Comparison of ENCODE assay signal across 18 cellular contexts in the genomic region with DNA sequence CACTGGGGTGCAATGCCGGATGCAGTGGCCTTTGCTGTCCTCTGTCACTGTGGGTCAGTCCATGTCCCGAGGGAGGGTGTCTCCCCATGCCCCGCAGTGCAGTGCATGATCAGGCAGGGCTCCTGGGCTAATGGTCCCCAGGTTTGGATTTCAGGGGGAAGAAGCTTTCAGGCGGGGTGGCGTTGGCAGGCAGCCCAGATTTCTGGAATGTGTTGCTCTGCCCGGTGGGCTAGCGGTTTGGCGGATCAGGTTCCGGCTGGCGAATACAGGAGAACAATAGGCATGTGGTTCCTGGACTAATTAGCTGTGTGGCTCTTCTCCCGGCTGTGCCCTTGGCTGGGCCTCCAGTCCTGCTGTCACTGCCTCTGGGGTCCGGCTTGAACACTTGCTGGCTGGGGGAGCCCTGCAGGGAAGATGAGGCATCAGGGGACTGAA.
A peak's percentile ranks its signal among the peaks of the same experiment; 100 is the strongest.
DNase-seq lines count a peak whose midpoint lies in the region; ATAC-seq and TF ChIP-seq lines count a peak whose summit lies in the region.
"Had no signal": no experiment of that assay in that cellular context is flagged by ENCODE, and none has a peak within 500 bp of the region (broad histone marks: within the 10 kb centered on the region; RNA-seq: fewer than 3 reads in every experiment).

No MANE protein-coding gene starts in this region.

- no peak overlapping the region for H2AFZ ChIP-seq in neuronal stem cell (ENCODE audit: low read length)
- H2AFZ ChIP-seq: parathyroid adenoma had no signal

- H3K9ac ChIP-seq in neuronal stem cell (ENCODE audit: low read depth, low read length, poor library complexity): no peak overlapping the region
- H3K9ac ChIP-seq: parathyroid adenoma had no signal

- no peak overlapping the region for H3K4me3 Mint-ChIP-seq in activated CD8-positive, alpha-beta memory T cell treated with anti-CD3 and anti-CD28 coated beads, Interleukin-2, amount 10 ng/mL, durations not matched to agents 7 days and 5 days
- H3K4me3 Mint-ChIP-seq: activated CD4-positive, alpha-beta T cell treated with anti-CD3 and anti-CD28 coated beads for 36 hours; activated naive CD4-positive, alpha-beta T cell treated with anti-CD3 and anti-CD28 coated beads, Interleukin-2, amount 50 U/mL, for 24 hours; CD4-positive, alpha-beta T cell had no signal

- WGBS in body of pancreas, 2 donors: 49% methylated on average over 7 to 12 of the region's 12 CpGs
- WGBS in neuronal stem cell (ENCODE audit: extremely low coverage in 2 of 2, insufficient read length in 2 of 2, insufficient replicate concordance in 1 of 2), 2 donors: no CpG with 5 or more reads among the region's 12 CpGs
- WGBS in lower leg skin, 2 donors: 43 to 49% methylated on average over 12 of the region's 12 CpGs

- CTCF ChIA-PET in activated CD8-positive, alpha-beta memory T cell treated with anti-CD3 and anti-CD28 coated beads, Interleukin-2, amount 10 ng/mL, durations not matched to agents 7 days and 5 days (lab: Charles Lee): no interaction called here

- H3K27ac ChIP-seq in body of pancreas (no peak overlapping the region), neuronal stem cell (replicated peaks; ENCODE audit: low read length) (no peak overlapping the region)
- H3K27ac ChIP-seq: HL-60, parathyroid adenoma, upper lobe of left lung had no signal

- H4K91ac ChIP-seq in neuronal stem cell (ENCODE audit: low read depth, low read length, poor library complexity): peak overlapping the region; percentile 17

- no peak overlapping the region for H3K27ac Mint-ChIP-seq in activated CD8-positive, alpha-beta memory T cell treated with anti-CD3 and anti-CD28 coated beads, Interleukin-2, amount 10 ng/mL, durations not matched to agents 7 days and 5 days
- H3K27ac Mint-ChIP-seq: activated CD4-positive, alpha-beta T cell treated with anti-CD3 and anti-CD28 coated beads for 36 hours; activated naive CD4-positive, alpha-beta T cell treated with anti-CD3 and anti-CD28 coated beads, Interleukin-2, amount 50 U/mL, for 24 hours; CD4-positive, alpha-beta T cell had no signal

- H3K27me3 ChIP-seq in body of pancreas (no peaks in the 10 kb centered on the region), neuronal stem cell (ENCODE audit: control insufficient read depth in 3 of 3, insufficient read depth in 3 of 3, low read depth in 1 of 3, low read length in 3 of 3) (no peaks in the 10 kb centered on the region)
- H3K27me3 ChIP-seq: upper lobe of left lung had no signal

- intact Hi-C loops in body of pancreas (cut with DNase I) (no loop called here), lower leg skin (cut with DNase I; ENCODE audit: low total_unique reads) (no loop called here)

- no peak overlapping the region for H3K14ac ChIP-seq in neuronal stem cell (ENCODE audit: low read length)

- TF ChIP-seq CTCF in body of pancreas (IDR thresholded peaks at IDR 0.05) (no peak), lower leg skin (IDR thresholded peaks at IDR 0.05) (no peak)

- H3K27me3 Mint-ChIP-seq in activated CD8-positive, alpha-beta memory T cell treated with anti-CD3 and anti-CD28 coated beads, Interleukin-2, amount 10 ng/mL, durations not matched to agents 7 days and 5 days: peaks cover 4% of the 10 kb centered on the region

- H3K4me3 ChIP-seq in body of pancreas (no peak overlapping the region), neuronal stem cell (ENCODE audit: low read length in 2 of 2) (peak overlapping the region in 1 of 2 donors; percentile 53), lower leg skin (ENCODE audit: low read depth, poor library complexity, severe bottlenecking) (no peak overlapping the region)
- H3K4me3 ChIP-seq: smooth muscle cell, upper lobe of left lung had no signal

- no peaks in the 10 kb centered on the region for H3K4me1 ChIP-seq in body of pancreas
- H3K4me1 ChIP-seq in neuronal stem cell (ENCODE audit: control insufficient read depth in 2 of 2, insufficient read depth in 1 of 2, low read depth in 1 of 2, low read length in 2 of 2): peaks cover 0 to 4% of the 10 kb centered on the region in 2 donors
- H3K4me1 ChIP-seq: parathyroid adenoma, upper lobe of left lung had no signal

- H3K9me3 ChIP-seq in body of pancreas (no peaks in the 10 kb centered on the region), neuronal stem cell (replicated peaks in 1 of 2; ENCODE audit: control insufficient read depth in 2 of 2, insufficient read depth in 1 of 2, low read depth in 1 of 2, low read length in 2 of 2) (no peaks in the 10 kb centered on the region)
- H3K9me3 ChIP-seq: upper lobe of left lung had no signal

- peak; percentile 30 for ATAC-seq in body of pancreas
- ATAC-seq in GM18868 (IDR thresholded peaks at IDR 0.05; ENCODE audit: unreplicated experiment): no peak
- ATAC-seq in activated CD8-positive, alpha-beta memory T cell treated with anti-CD3 and anti-CD28 coated beads, Interleukin-2, amount 10 ng/mL, durations not matched to agents 7 days and 5 days: no peak
- ATAC-seq: activated CD4-positive, alpha-beta T cell treated with anti-CD3 and anti-CD28 coated beads for 36 hours; left cardiac atrium had no signal

- peak overlapping the region; percentile 77 for H3K18ac ChIP-seq in neuronal stem cell (ENCODE audit: low read length)

- peak overlapping the region; percentile 36 for H2AK5ac ChIP-seq in neuronal stem cell (ENCODE audit: low read depth, low read length)

- H3K4me1 Mint-ChIP-seq in activated CD8-positive, alpha-beta memory T cell treated with anti-CD3 and anti-CD28 coated beads, Interleukin-2, amount 10 ng/mL, durations not matched to agents 7 days and 5 days: no peaks in the 10 kb centered on the region
- H3K4me1 Mint-ChIP-seq: activated CD4-positive, alpha-beta T cell treated with anti-CD3 and anti-CD28 coated beads for 36 hours; activated naive CD4-positive, alpha-beta T cell treated with anti-CD3 and anti-CD28 coated beads, Interleukin-2, amount 50 U/mL, for 24 hours had no signal

- H3K79me1 ChIP-seq in neuronal stem cell (ENCODE audit: low read depth, low read length): no peaks in the 10 kb centered on the region

- DNase-seq in DMS79 treated with DMSO at 0.1 percent for 48 hours (lab: John Stamatoyannopoulos, UW): peak; percentile 48
- no peak for DNase-seq in DMS79 (lab: John Stamatoyannopoulos, UW)
- peak; percentile 67 for DNase-seq in NCI-H2107 treated with DMSO at 0.1 percent for 48 hours (lab: John Stamatoyannopoulos, UW; ENCODE audit: unreplicated experiment)
- peak; percentile 6 to 28 (median 22) for DNase-seq in body of pancreas
- peak; percentile 2 for DNase-seq in neuronal stem cell (ENCODE audit: low spot score)
- DNase-seq in lower leg skin (ENCODE audit: low spot score in 2 of 2): no peak
- DNase-seq in activated CD8-positive, alpha-beta memory T cell treated with anti-CD3 and anti-CD28 coated beads, Interleukin-2, amount 10 ng/mL, durations not matched to agents 7 days and 5 days: no peak
- DNase-seq: activated CD4-positive, alpha-beta T cell treated with anti-CD3 and anti-CD28 coated beads for 36 hours; CD4-positive, alpha-beta T cell; Kasumi-1; left cardiac atrium; stimulated activated naive CD4-positive, alpha-beta T cell treated with Interleukin-2 at 50 U/mL for 16 hours; upper lobe of left lung had no signal

- no peak overlapping the region for H2BK5ac ChIP-seq in neuronal stem cell (ENCODE audit: low read length)

- peak overlapping the region; percentile 3 for H4K8ac ChIP-seq in neuronal stem cell (ENCODE audit: low read depth, low read length)

- H3K9me3 Mint-ChIP-seq in activated CD8-positive, alpha-beta memory T cell treated with anti-CD3 and anti-CD28 coated beads, Interleukin-2, amount 10 ng/mL, durations not matched to agents 7 days and 5 days (ENCODE audit: low read depth): no peaks in the 10 kb centered on the region
- H3K9me3 Mint-ChIP-seq: activated naive CD4-positive, alpha-beta T cell treated with anti-CD3 and anti-CD28 coated beads, Interleukin-2, amount 50 U/mL, for 24 hours; CD4-positive, alpha-beta T cell had no signal

- no peaks in the 10 kb centered on the region for H3K36me3 Mint-ChIP-seq in activated CD8-positive, alpha-beta memory T cell treated with anti-CD3 and anti-CD28 coated beads, Interleukin-2, amount 10 ng/mL, durations not matched to agents 7 days and 5 days
- H3K36me3 Mint-ChIP-seq: activated naive CD4-positive, alpha-beta T cell treated with anti-CD3 and anti-CD28 coated beads, Interleukin-2, amount 50 U/mL, for 24 hours had no signal

- H2BK12ac ChIP-seq in neuronal stem cell (ENCODE audit: low read length): no peak overlapping the region

- no peak overlapping the region for H3K4me2 ChIP-seq in neuronal stem cell (ENCODE audit: insufficient read depth, low read length, poor library complexity, severe bottlenecking)
- H3K4me2 ChIP-seq: smooth muscle cell had no signal

- no peak overlapping the region for H3K4ac ChIP-seq in neuronal stem cell (ENCODE audit: low read length)

- no peaks in the 10 kb centered on the region for H3K36me3 ChIP-seq in body of pancreas (replicated peaks in 1 of 2; ENCODE audit: insufficient read depth in 1 of 2, low read depth in 2 of 2)
- H3K36me3 ChIP-seq in neuronal stem cell (replicated peaks in 1 of 2; ENCODE audit: control insufficient read depth in 2 of 2, insufficient read depth in 2 of 2, low read length in 2 of 2): no peaks in the 10 kb centered on the region
- H3K36me3 ChIP-seq: upper lobe of left lung had no signal

- no peak overlapping the region for H2BK15ac ChIP-seq in neuronal stem cell (ENCODE audit: low read length)

- H3K23ac ChIP-seq in neuronal stem cell (ENCODE audit: low read depth, low read length, poor library complexity): no peak overlapping the region

- no peak overlapping the region for H2BK120ac ChIP-seq in neuronal stem cell (ENCODE audit: low read depth, low read length)

- no peak for TF ChIP-seq POLR2A in body of pancreas (IDR thresholded peaks at IDR 0.05)
- no peak for TF ChIP-seq POLR2A in lower leg skin (IDR thresholded peaks at IDR 0.05)

Comparison
In these comparisons a context has a peak if more than half of its experiments do, and no peak if none do; other contexts are left out.
1. DNase-seq: peak in DMS79 treated with DMSO at 0.1 percent for 48 hours (single experiment), NCI-H2107 treated with DMSO at 0.1 percent for 48 hours (single experiment), body of pancreas (4 of 4) and neuronal stem cell (single experiment); none in DMS79 (single experiment), lower leg skin (0 of 2) and activated CD8-positive, alpha-beta memory T cell treated with anti-CD3 and anti-CD28 coated beads, Interleukin-2, amount 10 ng/mL, durations not matched to agents 7 days and 5 days (single experiment).